ENCODE assay signal across 1 cellular context in genomic region chr17:4777969-4778760, GRCh38.
A peak's percentile ranks its signal among the peaks of the same experiment; 100 is the strongest.
TF ChIP-seq lines count a peak whose summit lies in the region.

No MANE protein-coding gene starts in this region.

TF ChIP-seq in HEK293, 187 proteins besides CTCF, POLR2A, EP300 and RAD21 (continued from another document):
- peak; percentile 48; the same call in 1 of the 2 replicates for TF ChIP-seq PRDM10 (tag by site-specific recombination; IDR thresholded peaks at IDR 0.05)
